12 cellular contexts compared by ENCODE assay signal in genomic region chr12:132342322-132342721, GRCh38. TPM values are rescaled to one million over a fixed set of nuclear protein-coding genes. Genes with fewer than 3 reads are reported as not detected.
A peak's percentile ranks its signal among the peaks of the same experiment; 100 is the strongest.
DNase-seq lines count a peak whose midpoint lies in the region; ATAC-seq and TF ChIP-seq lines count a peak whose summit lies in the region.
"Had no signal": no experiment of that assay in that cellular context is flagged by ENCODE, and none has a peak within 500 bp of the region (broad histone marks: within the 10 kb centered on the region; RNA-seq: fewer than 3 reads in every experiment).

No MANE protein-coding gene starts in this region.

- no peaks in the 10 kb centered on the region for H3K36me3 Mint-ChIP-seq in neural crest cell (ENCODE audit: low read depth)

- H3K27ac ChIP-seq in DND-41 (ENCODE audit: low read length), result no peak overlapping the region
- no peak overlapping the region for H3K27ac ChIP-seq in brain microvascular endothelial cell
- H3K27ac ChIP-seq: testis had no signal

- H4K20me1 ChIP-seq in DND-41 (ENCODE audit: insufficient read depth, low read length) (no peaks in the 10 kb centered on the region; the same call in 1 of the 2 replicates), Loucy (ENCODE audit: insufficient read depth, low read length, poor library complexity, severe bottlenecking) (no peaks in the 10 kb centered on the region)

- H3K27ac Mint-ChIP-seq in neural crest cell (ENCODE audit: unreplicated experiment), result no peak overlapping the region

- H3K9ac ChIP-seq in DND-41 (ENCODE audit: low read depth, low read length), result no peak overlapping the region
- H3K9ac ChIP-seq in Loucy (ENCODE audit: low read depth, low read length, poor library complexity, severe bottlenecking), result peak overlapping the region; percentile 5

- no peaks in the 10 kb centered on the region for H3K79me2 ChIP-seq in DND-41 (ENCODE audit: insufficient read depth, low read length)
- H3K79me2 ChIP-seq in Loucy (ENCODE audit: insufficient read depth, low read length), result no peaks in the 10 kb centered on the region

- no peaks in the 10 kb centered on the region for H3K9me3 Mint-ChIP-seq in neural crest cell

- H3K27me3 Mint-ChIP-seq in neural crest cell (ENCODE audit: low read depth), result peaks cover 8% of the 10 kb centered on the region

- ATAC-seq in DND-41 (ENCODE audit: insufficient read depth, low read depth) (peak; percentile 55; the same call in 2 of the 3 replicates), HG03460 (IDR thresholded peaks at IDR 0.05; ENCODE audit: unreplicated experiment) (no peak)

- TF ChIP-seq CTCF in DND-41 (IDR thresholded peaks at IDR 0.05; ENCODE audit: borderline replicate concordance, extremely low read depth, low read length, poor library complexity, severe bottlenecking), result peak; percentile 53
- peak; percentile 70 for TF ChIP-seq CTCF in Loucy (conservative IDR thresholded peaks at IDR 0.05; ENCODE audit: low read length)
- TF ChIP-seq CTCF in brain microvascular endothelial cell (IDR thresholded peaks at IDR 0.05; ENCODE audit: low read depth, low read length, missing control alignments), result peak; percentile 44
- peak; percentile 57 for TF ChIP-seq CTCF in neural crest cell (conservative IDR thresholded peaks at IDR 0.05)

- no peaks in the 10 kb centered on the region for H3K9me3 ChIP-seq in DND-41 (ENCODE audit: insufficient read depth, low read length, severe bottlenecking)
- no peaks in the 10 kb centered on the region for H3K9me3 ChIP-seq in Loucy (ENCODE audit: insufficient read depth, low read depth, low read length)
- H3K9me3 ChIP-seq: testis had no signal

- in situ Hi-C loops in brain microvascular endothelial cell (cut with HindIII; ENCODE audit: low pct_ligation_motif_present, low sequenced_read_pairs), result no loop called here

- H3K36me3 ChIP-seq in DND-41 (ENCODE audit: insufficient read depth, low read length), result no peaks in the 10 kb centered on the region
- H3K36me3 ChIP-seq in Loucy (ENCODE audit: insufficient read depth, low read length), result no peaks in the 10 kb centered on the region
- no peaks in the 10 kb centered on the region for H3K36me3 ChIP-seq in brain microvascular endothelial cell (replicated peaks)

- H3K4me3 Mint-ChIP-seq in neural crest cell, result no peak overlapping the region

- H3K27me3 ChIP-seq in DND-41 (ENCODE audit: insufficient read depth, low read length, poor library complexity) (no peaks in the 10 kb centered on the region), Loucy (ENCODE audit: insufficient read depth, low read length, poor library complexity, severe bottlenecking) (no peaks in the 10 kb centered on the region), brain microvascular endothelial cell (replicated peaks) (no peaks in the 10 kb centered on the region)
- H3K27me3 ChIP-seq: testis had no signal

- H3F3A ChIP-seq in Loucy (ENCODE audit: low read depth), result no peaks in the 10 kb centered on the region

- DNase-seq in DND-41 (peak; percentile 10), brain microvascular endothelial cell (no peak), neural crest cell (ENCODE audit: low read depth, low spot score) (no peak), SHP77 treated with DMSO at 0.1 percent for 48 hours (lab: John Stamatoyannopoulos, UW) (no peak)
- no peak for DNase-seq in activated CD4-positive, alpha-beta T cell treated with anti-CD3 and anti-CD28 coated beads for 4 hours
- DNase-seq: activated gamma-delta T cell treated with Interleukin-2 at 50 U/mL for 16 hours; effector memory CD4-positive, alpha-beta T cell; occipital lobe; stimulated activated CD4-positive, alpha-beta T cell treated with anti-CD3 and anti-CD28 coated beads, Interleukin-4, amount 100 ng/mL, for 4 hours; testis had no signal

- H3K4me3 ChIP-seq in DND-41 (ENCODE audit: low read depth in 1 of 2, low read length in 2 of 2), result no peak overlapping the region
- peak overlapping the region; percentile 24 for H3K4me3 ChIP-seq in Loucy (ENCODE audit: low read length, poor library complexity, severe bottlenecking)
- no peak overlapping the region for H3K4me3 ChIP-seq in brain microvascular endothelial cell (ENCODE audit: low read depth, low read length)
- H3K4me3 ChIP-seq: testis had no signal

- H3K4me1 ChIP-seq in DND-41 (ENCODE audit: insufficient read depth, low read length) (no peaks in the 10 kb centered on the region), Loucy (ENCODE audit: insufficient read depth, low read length, poor library complexity, severe bottlenecking) (peaks cover 24% of the 10 kb centered on the region)

- no peaks in the 10 kb centered on the region for H3K9me2 ChIP-seq in Loucy (replicated peaks; ENCODE audit: low read depth, low read length)

- H2AFZ ChIP-seq in DND-41 (ENCODE audit: low read depth, low read length), result no peak overlapping the region
- no peak overlapping the region for H2AFZ ChIP-seq in Loucy (ENCODE audit: low read length)

- peaks cover 34% of the 10 kb centered on the region for H3K4me1 Mint-ChIP-seq in neural crest cell

- H3K4me2 ChIP-seq in DND-41 (ENCODE audit: insufficient read depth, low read length) (no peak overlapping the region), Loucy (ENCODE audit: low read depth, low read length, poor library complexity, severe bottlenecking) (peak overlapping the region; percentile 47)

RNA-seq across cellular contexts. Expression of gene GALNT9, which starts 12.9 kb away (rescaled TPM):
- total RNA-seq in neural crest cell, result 0.43 and 1.3 TPM in 2 replicates
